In the genomic region with DNA sequence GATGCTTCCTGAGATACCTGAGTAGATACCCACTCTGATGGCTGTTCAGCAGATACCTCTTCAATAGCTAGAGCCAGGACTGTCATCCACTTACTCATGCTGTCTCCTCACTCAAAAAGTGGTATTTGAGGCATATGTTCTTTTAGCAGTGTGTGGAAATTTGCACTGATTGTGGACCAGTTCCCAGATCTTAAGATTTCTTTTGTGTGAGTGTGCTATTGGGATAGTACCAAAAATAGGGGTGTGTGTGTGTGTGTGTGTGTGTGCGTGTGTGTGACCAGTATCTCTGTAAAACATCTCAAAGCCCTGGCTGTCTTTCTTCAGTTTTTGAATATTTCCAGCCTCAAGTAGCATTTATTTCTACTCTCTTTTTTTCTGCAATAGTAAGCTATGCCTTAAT, we compare ENCODE assay signal across 24 cellular contexts.
"Had no signal": no experiment of that assay in that cellular context is flagged by ENCODE, and none has a peak within 500 bp of the region (broad histone marks: within the 10 kb centered on the region; RNA-seq: fewer than 3 reads in every experiment).

No MANE protein-coding gene starts in this region.

- H3K9ac ChIP-seq: neural progenitor cell had no signal

- H3K9me3 ChIP-seq: heart right ventricle, psoas muscle, right lobe of liver, spleen, testis, tibial nerve, upper lobe of right lung, vagina had no signal

- H2AFZ ChIP-seq: neural progenitor cell had no signal

- ATAC-seq: heart right ventricle; left lobe of liver; natural killer cell; psoas muscle; right lobe of liver; stimulated activated memory B cell treated with anti-CD40 and anti-IgM and Interleukin-4, amounts not matched to agents 10 μg/mL and 1 μg/mL and 100 μg/mL, for 72 hours; upper lobe of right lung had no signal

- H3K4me2 ChIP-seq: neural progenitor cell had no signal

- H3K4me3 ChIP-seq: coronary artery, heart right ventricle, neural progenitor cell, psoas muscle, right lobe of liver, spleen, testis, tibial nerve, upper lobe of right lung, vagina had no signal

- H3K27me3 ChIP-seq: heart right ventricle, right lobe of liver, spleen, testis, tibial nerve, upper lobe of right lung, vagina had no signal

- H3K4me1 ChIP-seq: heart right ventricle, psoas muscle, right lobe of liver, spleen, testis, tibial nerve, upper lobe of right lung, vagina had no signal

- DNase-seq: effector CD4-positive, alpha-beta T cell; endodermal cell; erythroblast; foreskin melanocyte; heart right ventricle; hypothalamus; islet precursor cell; mammary epithelial cell; natural killer cell; psoas muscle; retina; right lobe of liver; spleen; stimulated activated CD4-positive, alpha-beta T cell treated with anti-CD3 and anti-CD28 coated beads, Interleukin-15, amount 100 ng/mL, for 24 hours; stimulated activated CD4-positive, alpha-beta T cell treated with anti-CD3 and anti-CD28 coated beads, Interleukin-1b, Interleukin-23, amount 100 ng/mL, for 48 hours; stimulated activated CD4-positive, alpha-beta T cell treated with anti-CD3 and anti-CD28 coated beads, Interleukin-4, amount 100 ng/mL, for 24 hours; testis; upper lobe of right lung had no signal

- H3K27ac ChIP-seq: coronary artery, heart right ventricle, neural progenitor cell, psoas muscle, right lobe of liver, spleen, testis, tibial nerve, upper lobe of right lung, vagina had no signal

- H3K36me3 ChIP-seq: heart right ventricle, neural progenitor cell, right lobe of liver, spleen, tibial nerve, upper lobe of right lung, vagina had no signal
